In genomic region chr16:57642368-57643135, GRCh38 we compare ENCODE assay signal across 1 cellular context.
TF ChIP-seq lines count a peak whose summit lies in the region.

No MANE protein-coding gene starts in this region.

TF ChIP-seq in H1, 55 proteins besides CTCF, POLR2A, EP300 and RAD21:
- TF ChIP-seq KDM1A (IDR thresholded peaks at IDR 0.05; ENCODE audit: borderline replicate concordance, low read length) (0 out of 2 replicates have a peak, but pooled peaks have one; percentile 39), YY1 (IDR thresholded peaks at IDR 0.05; ENCODE audit: low read depth, low read length) (no peak), TEAD4 (IDR thresholded peaks at IDR 0.05; ENCODE audit: low read depth, low read length) (no peak), PHF8 (conservative IDR thresholded peaks at IDR 0.05; ENCODE audit: low read depth, low read length) (no peak)
TF ChIP-seq in H1: peak in this region for 1.
